ENCODE assay signal across 8 cellular contexts in genomic region chr10:103692421-103693069, GRCh38.
A peak's percentile ranks its signal among the peaks of the same experiment; 100 is the strongest.
DNase-seq lines count a peak whose midpoint lies in the region; ATAC-seq lines count a peak whose summit lies in the region.

No MANE protein-coding gene starts in this region.

- H3K27ac ChIP-seq in HUES6 (ENCODE audit: low read depth, low read length) = no peak overlapping the region
- H3K27ac ChIP-seq in rectal smooth muscle tissue (ENCODE audit: low read depth, low read length) = no peak overlapping the region

- peak; percentile 51 for DNase-seq in cerebellar cortex (ENCODE audit: low spot score)
- DNase-seq in hippocampal formation (lab: John Stamatoyannopoulos, UW) = no peak
- no peak for DNase-seq in pons (ENCODE audit: low spot score)
- no peak for DNase-seq in RPMI8226

- H3K27me3 ChIP-seq in HUES6 (ENCODE audit: control insufficient read depth, insufficient read depth, low read length) = peaks cover 46% of the 10 kb centered on the region
- no peaks in the 10 kb centered on the region for H3K27me3 ChIP-seq in rectal smooth muscle tissue (ENCODE audit: control insufficient read depth, insufficient read depth, low read length)

- H3K9ac ChIP-seq in HUES6 (ENCODE audit: low read length) (peak overlapping the region; percentile 18), rectal smooth muscle tissue (ENCODE audit: low read length) (no peak overlapping the region)

- H3K36me3 ChIP-seq in HUES6 (ENCODE audit: control insufficient read depth, insufficient read depth, low read length) = no peaks in the 10 kb centered on the region
- no peaks in the 10 kb centered on the region for H3K36me3 ChIP-seq in rectal smooth muscle tissue (ENCODE audit: control insufficient read depth, insufficient read depth, low read length)

- ATAC-seq in GM18502 (IDR thresholded peaks at IDR 0.05; ENCODE audit: poor library complexity, unreplicated experiment) (peak; percentile 52), GM21526 (IDR thresholded peaks at IDR 0.05; ENCODE audit: low FRiP score, unreplicated experiment) (peak; percentile 53)

- H3K4me3 ChIP-seq in HUES6 (ENCODE audit: low read depth, low read length) (peak overlapping the region; percentile 67), rectal smooth muscle tissue (ENCODE audit: low read length) (peak overlapping the region; percentile 56)

- H3K4me1 ChIP-seq in HUES6 (ENCODE audit: control insufficient read depth, insufficient read depth, low read length) = peaks cover 32% of the 10 kb centered on the region
- H3K4me1 ChIP-seq in rectal smooth muscle tissue (ENCODE audit: control insufficient read depth, insufficient read depth, low read length) = peaks cover 3% of the 10 kb centered on the region

- no peaks in the 10 kb centered on the region for H3K9me3 ChIP-seq in HUES6 (ENCODE audit: control insufficient read depth, insufficient read depth, low read depth, low read length)
